9 cellular contexts compared by ENCODE assay signal in the genomic region with DNA sequence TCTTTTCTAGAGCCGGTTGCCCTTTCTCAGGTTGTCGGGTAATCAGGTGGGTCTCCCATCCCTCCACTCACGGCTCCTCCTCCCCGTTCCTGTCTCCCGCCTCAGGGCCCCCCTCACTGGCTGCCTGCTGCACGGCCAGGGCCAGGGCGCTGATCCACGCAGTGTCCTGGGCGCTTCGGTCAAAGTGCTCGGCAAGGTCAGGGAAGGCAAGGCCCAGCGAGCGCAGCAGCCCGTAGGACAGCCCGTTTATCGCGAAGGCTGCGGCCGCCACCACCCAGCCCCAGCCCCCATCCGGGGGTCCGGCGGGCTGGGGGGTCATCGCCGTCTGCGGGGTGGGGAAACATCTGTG. TPM values are rescaled to one million over a fixed set of nuclear protein-coding genes. Genes with fewer than 3 reads are reported as not detected.
A peak's percentile ranks its signal among the peaks of the same experiment; 100 is the strongest.
DNase-seq lines count a peak whose midpoint lies in the region; ATAC-seq, FAIRE-seq and TF ChIP-seq lines count a peak whose summit lies in the region.
"Had no signal": no experiment of that assay in that cellular context is flagged by ENCODE, and none has a peak within 500 bp of the region (broad histone marks: within the 10 kb centered on the region; RNA-seq: fewer than 3 reads in every experiment).

No MANE protein-coding gene starts in this region.

- intact Hi-C loops in left lung (cut with DNase I), result loop anchor here (10.0 kb wide), 1 partner anchor 252 kb away; the partner anchor contains the start of gene YBX2 (in 2 of the 2)

- H3K36me3 ChIP-seq in bronchial epithelial cell (ENCODE audit: control insufficient read depth, insufficient read depth, low read length), result no peaks in the 10 kb centered on the region
- H3K36me3 ChIP-seq in left lung, result no peaks in the 10 kb centered on the region
- H3K36me3 ChIP-seq in stomach smooth muscle (ENCODE audit: control insufficient read depth in 2 of 2, insufficient read depth in 2 of 2, low read length in 2 of 2), result no peaks in the 10 kb centered on the region

- H3K27ac ChIP-seq in left lung (peak overlapping the region; percentile 13 to 63), stomach smooth muscle (ENCODE audit: low read length) (no peak overlapping the region)
- H3K27ac ChIP-seq: foreskin keratinocyte had no signal

- H3K9me3 ChIP-seq in left lung (no peaks in the 10 kb centered on the region), stomach smooth muscle (ENCODE audit: control insufficient read depth in 2 of 2, low read length in 2 of 2) (no peaks in the 10 kb centered on the region)

- H3K4me1 ChIP-seq in left lung (peaks cover 15 to 46% of the 10 kb centered on the region in 2 donors), stomach smooth muscle (ENCODE audit: control insufficient read depth, insufficient read depth, low read length) (peaks cover 22% of the 10 kb centered on the region)

- H3K4me3 ChIP-seq in bronchial epithelial cell (ENCODE audit: low read depth, low read length) (peak overlapping the region; percentile 31), left lung (peak overlapping the region; percentile 41 to 45), stomach smooth muscle (ENCODE audit: low read length in 2 of 2) (peak overlapping the region; percentile 44 to 69)

- TF ChIP-seq CTCF in bronchial epithelial cell (IDR thresholded peaks at IDR 0.05; ENCODE audit: insufficient read depth, low read length, severe bottlenecking), result no peak
- no peak for TF ChIP-seq CTCF in left lung (IDR thresholded peaks at IDR 0.05)

- peak; percentile 77 for DNase-seq in DMS53 (lab: John Stamatoyannopoulos, UW)
- DNase-seq in DMS53 treated with DMSO at 0.1 percent for 48 hours (lab: John Stamatoyannopoulos, UW; ENCODE audit: unreplicated experiment), result no peak
- no peak for DNase-seq in bronchial epithelial cell (ENCODE audit: low read depth)
- no peak for DNase-seq in left lung
- no peak for DNase-seq in NCI-H1417 treated with DMSO at 0.1 percent for 48 hours (lab: John Stamatoyannopoulos, UW)
- DNase-seq: foreskin keratinocyte had no signal

- peaks cover 2% of the 10 kb centered on the region for H3K27me3 ChIP-seq in bronchial epithelial cell (ENCODE audit: control insufficient read depth, insufficient read depth, low read length)
- peaks cover 18 to 62% of the 10 kb centered on the region in 2 donors for H3K27me3 ChIP-seq in left lung
- H3K27me3 ChIP-seq in stomach smooth muscle (ENCODE audit: control insufficient read depth in 1 of 2, insufficient read depth in 2 of 2, low read length in 2 of 2), result peaks cover 27% of the 10 kb centered on the region in 2 donors

- ATAC-seq in left lung (peak; percentile 6), GM19351 (IDR thresholded peaks at IDR 0.05; ENCODE audit: unreplicated experiment) (no peak), GM21381 (IDR thresholded peaks at IDR 0.05; ENCODE audit: unreplicated experiment) (no peak)
- ATAC-seq: foreskin keratinocyte had no signal

- peak overlapping the region in 1 of 2 donors; percentile 38 for H3K9ac ChIP-seq in stomach smooth muscle (ENCODE audit: low read length in 2 of 2)

- no peak for FAIRE-seq in bronchial epithelial cell (lab: Jason Lieb, UNC)

RNA-seq across cellular contexts. Expression of gene SLC16A11, which starts 0.7 kb away (rescaled TPM):
- total RNA-seq in bronchial epithelial cell, result 0.38 TPM in 1 of 2 replicates, not detected in the other
- 1 to 10 TPM; 1.2 to 2.5 TPM for total RNA-seq in left lung

RNA-seq across cellular contexts. Expression of gene SLC16A13, which starts 7.4 kb away (rescaled TPM):
- 0.26 and 1.2 TPM in 2 replicates for total RNA-seq in bronchial epithelial cell
- 10 to 100 TPM in 1 of 2 donors, 1 to 10 TPM in 1; 9.5 to 21.5 TPM for total RNA-seq in left lung

RNA-seq across cellular contexts. Expression of gene BCL6B, which starts 20.3 kb away (rescaled TPM):
- not detected in 2 replicates for total RNA-seq in bronchial epithelial cell
- total RNA-seq in left lung, result 10 to 100 TPM; 13.3 to 17.2 TPM

RNA-seq across cellular contexts. Expression of gene RNASEK, which starts 30.7 kb away (rescaled TPM):
- total RNA-seq in bronchial epithelial cell, result 5.3 and 25.5 TPM in 2 replicates
- 100 to 1,000 TPM; 279 to 284 TPM for total RNA-seq in left lung

RNA-seq across cellular contexts. Expression of gene CLEC10A, which starts 36.9 kb away (rescaled TPM):
- total RNA-seq in bronchial epithelial cell (not detected in 2 replicates), left lung (1 to 10 TPM; 7.8 to 9.6 TPM)
- total RNA-seq: foreskin keratinocyte had no signal

Comparison
In these comparisons a context has a peak if more than half of its experiments do, and no peak if none do; other contexts are left out.
1. RNA of gene BCL6B, which starts 20.3 kb away (total RNA-seq): 13.3 to 17.2 TPM in left lung; not detected in bronchial epithelial cell; every median in the first group is over 10 times any median in the second.
2. Peak in every context shown above with its lines, with median percentiles within 50 percentile points of each other: H3K4me3 ChIP-seq.